ENCODE assay signal across 8 cellular contexts in the genomic region with DNA sequence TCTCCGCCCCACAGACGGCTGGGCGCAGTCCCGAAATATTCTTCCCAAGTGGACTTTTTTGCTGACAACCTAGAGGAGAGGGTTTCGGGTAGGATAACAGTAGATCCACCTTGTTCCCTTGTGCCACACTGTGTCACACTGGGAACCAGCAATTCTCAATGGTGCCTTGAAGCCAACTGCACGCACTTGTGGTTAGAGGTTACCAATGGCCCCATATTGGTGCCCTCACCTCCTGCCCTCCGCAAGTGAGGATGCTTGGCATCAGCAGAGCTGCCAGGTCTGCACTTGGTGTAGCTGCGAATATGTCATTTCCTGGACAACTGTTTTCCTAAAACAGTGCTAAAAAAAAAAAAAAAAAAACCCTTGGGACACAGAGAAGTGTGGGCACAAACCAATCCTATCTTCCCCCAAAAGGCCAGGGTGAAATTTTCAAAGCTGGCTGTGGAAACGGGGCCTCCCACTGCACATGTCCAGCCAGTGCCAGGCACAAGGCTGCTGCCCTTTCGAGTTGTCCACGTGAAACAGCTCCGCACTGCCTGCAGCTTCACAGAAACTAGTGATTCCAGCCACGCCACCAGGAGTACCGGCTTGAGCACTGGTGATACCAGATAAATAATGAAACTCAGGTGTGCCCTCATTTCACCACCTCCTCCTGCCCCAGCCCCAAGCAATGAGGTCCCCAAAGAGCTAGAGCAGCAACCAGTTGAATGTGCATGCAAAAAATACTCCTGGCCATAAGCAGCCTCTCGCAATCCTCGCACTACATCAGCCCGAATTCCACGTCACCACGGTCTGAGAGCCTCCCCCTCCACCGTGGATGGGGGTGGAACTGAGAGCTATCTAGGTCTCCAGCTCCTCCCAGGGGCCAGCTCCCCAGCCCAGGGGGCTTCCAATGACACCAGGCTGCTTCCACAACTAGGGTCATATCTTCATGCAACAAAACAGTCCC. TPM values are rescaled to one million over a fixed set of nuclear protein-coding genes. Genes with fewer than 3 reads are reported as not detected.
DNase-seq lines count a peak whose midpoint lies in the region; ATAC-seq and TF ChIP-seq lines count a peak whose summit lies in the region.

No MANE protein-coding gene starts in this region.

- H3K4me1 Mint-ChIP-seq in activated CD8-positive, alpha-beta memory T cell treated with anti-CD3 and anti-CD28 coated beads, Interleukin-2, amount 10 ng/mL, durations not matched to agents 7 days and 5 days = peaks cover 61% of the 10 kb centered on the region

- peak overlapping the region; percentile 92 for H3K4me3 Mint-ChIP-seq in activated CD8-positive, alpha-beta memory T cell treated with anti-CD3 and anti-CD28 coated beads, Interleukin-2, amount 10 ng/mL, durations not matched to agents 7 days and 5 days

- H3K27ac Mint-ChIP-seq in activated CD8-positive, alpha-beta memory T cell treated with anti-CD3 and anti-CD28 coated beads, Interleukin-2, amount 10 ng/mL, durations not matched to agents 7 days and 5 days = peak overlapping the region; percentile 98

- H3K36me3 Mint-ChIP-seq in activated CD8-positive, alpha-beta memory T cell treated with anti-CD3 and anti-CD28 coated beads, Interleukin-2, amount 10 ng/mL, durations not matched to agents 7 days and 5 days = peaks cover 29% of the 10 kb centered on the region

- ATAC-seq in activated CD8-positive, alpha-beta memory T cell treated with anti-CD3 and anti-CD28 coated beads, Interleukin-2, amount 10 ng/mL, durations not matched to agents 7 days and 5 days = no peak
- ATAC-seq in GM19452 (IDR thresholded peaks at IDR 0.05; ENCODE audit: unreplicated experiment) (no peak), HG02588 (IDR thresholded peaks at IDR 0.05; ENCODE audit: unreplicated experiment) (no peak)

- peak overlapping the region; percentile 24 for H3K4me3 ChIP-seq in fibroblast of mammary gland (ENCODE audit: control insufficient read depth, low read depth, low read length)

- peak; percentile 16 to 28 for DNase-seq in NOMO-1 (lab: John Stamatoyannopoulos, UW; ENCODE audit: unreplicated experiment in 2 of 2)
- DNase-seq in NOMO-1 treated with DMSO at 0.1 percent for 48 hours (lab: John Stamatoyannopoulos, UW; ENCODE audit: unreplicated experiment) = no peak
- peak; percentile 82 for DNase-seq in activated CD8-positive, alpha-beta memory T cell treated with anti-CD3 and anti-CD28 coated beads, Interleukin-2, amount 10 ng/mL, durations not matched to agents 7 days and 5 days
- no peak for DNase-seq in fibroblast of mammary gland (ENCODE audit: low read depth)
- peak; percentile 76 for DNase-seq in stimulated activated CD4-positive, alpha-beta T cell treated with anti-CD3 and anti-CD28 coated beads, Interleukin-1b, Interleukin-23, amount 100 ng/mL, for 48 hours
- no peak for DNase-seq in NCI-H526 treated with DMSO at 0.1 percent for 48 hours (lab: John Stamatoyannopoulos, UW)

- H3K9me3 Mint-ChIP-seq in activated CD8-positive, alpha-beta memory T cell treated with anti-CD3 and anti-CD28 coated beads, Interleukin-2, amount 10 ng/mL, durations not matched to agents 7 days and 5 days (ENCODE audit: low read depth) = no peaks in the 10 kb centered on the region

- H3K27me3 Mint-ChIP-seq in activated CD8-positive, alpha-beta memory T cell treated with anti-CD3 and anti-CD28 coated beads, Interleukin-2, amount 10 ng/mL, durations not matched to agents 7 days and 5 days = no peaks in the 10 kb centered on the region

- no peak for TF ChIP-seq CTCF in fibroblast of mammary gland (conservative IDR thresholded peaks at IDR 0.05; ENCODE audit: control insufficient read depth, insufficient read depth, low read depth, low read length)

- CTCF ChIA-PET in activated CD8-positive, alpha-beta memory T cell treated with anti-CD3 and anti-CD28 coated beads, Interleukin-2, amount 10 ng/mL, durations not matched to agents 7 days and 5 days (lab: Charles Lee) = interaction anchor here (0.7 to 5.5 kb wide), 25 partner anchors 8 to 349 kb away, joined by 3 to 110 read pairs (median 5); partner anchors contain the start of genes C9orf78, FNBP1 and USP20

RNA-seq across cellular contexts. Expression of gene USP20, which starts 51.2 kb away (rescaled TPM):
- total RNA-seq in activated CD8-positive, alpha-beta memory T cell treated with anti-CD3 and anti-CD28 coated beads, Interleukin-2, amount 10 ng/mL, durations not matched to agents 7 days and 5 days = 100 to 1,000 TPM; 114 to 155 TPM

RNA-seq across cellular contexts. Expression of gene C9orf78, which starts 51.4 kb away (rescaled TPM):
- 10 to 100 TPM; 77.7 to 90.2 TPM for total RNA-seq in activated CD8-positive, alpha-beta memory T cell treated with anti-CD3 and anti-CD28 coated beads, Interleukin-2, amount 10 ng/mL, durations not matched to agents 7 days and 5 days

Comparison
In these comparisons a context has a peak if more than half of its experiments do, and no peak if none do; other contexts are left out.
1. DNase-seq: peak in NOMO-1 (2 of 2), activated CD8-positive, alpha-beta memory T cell treated with anti-CD3 and anti-CD28 coated beads, Interleukin-2, amount 10 ng/mL, durations not matched to agents 7 days and 5 days (single experiment) and stimulated activated CD4-positive, alpha-beta T cell treated with anti-CD3 and anti-CD28 coated beads, Interleukin-1b, Interleukin-23, amount 100 ng/mL, for 48 hours (single experiment); none in NOMO-1 treated with DMSO at 0.1 percent for 48 hours (single experiment), fibroblast of mammary gland (single experiment) and NCI-H526 treated with DMSO at 0.1 percent for 48 hours (single experiment).